In genomic region chr18:8005870-8006269, GRCh38 we compare ENCODE assay signal across 21 cellular contexts.
"Had no signal": no experiment of that assay in that cellular context is flagged by ENCODE, and none has a peak within 500 bp of the region (broad histone marks: within the 10 kb centered on the region; RNA-seq: fewer than 3 reads in every experiment).

No MANE protein-coding gene starts in this region.

- H3K4me1 Mint-ChIP-seq: immature natural killer cell, natural killer cell had no signal

- DNase-seq: colonic mucosa; effector CD4-positive, alpha-beta T cell; endodermal cell; erythroblast; foreskin keratinocyte; immature natural killer cell; natural killer cell; occipital lobe; pancreas; right cardiac atrium; small intestine; stimulated activated CD4-positive, alpha-beta T cell treated with anti-CD3 and anti-CD28 coated beads, Interleukin-12 subunit alpha, Interleukin-12 subunit beta, amount 100 ng/mL, for 4 hours; stimulated activated naive CD4-positive, alpha-beta T cell; stomach; substantia nigra; trophoblast cell had no signal

- H3K36me3 ChIP-seq: colonic mucosa, pancreas, stomach, thoracic aorta had no signal

- H3K4me1 ChIP-seq: colonic mucosa, foreskin keratinocyte, pancreas had no signal

- H3K27ac ChIP-seq: colonic mucosa, foreskin keratinocyte, pancreas, stomach, thoracic aorta had no signal

- H3K36me3 Mint-ChIP-seq: natural killer cell had no signal

- H3K4me3 Mint-ChIP-seq: endodermal cell, immature natural killer cell, natural killer cell, neural crest cell had no signal

- H3K9me3 ChIP-seq: colonic mucosa, pancreas, stomach, thoracic aorta had no signal

- ATAC-seq: foreskin keratinocyte, natural killer cell, pancreas, right cardiac atrium had no signal

- FAIRE-seq: endothelial cell of umbilical vein, keratinocyte, pancreas, small intestine had no signal

- H3K4me3 ChIP-seq: colonic mucosa, pancreas, stomach, thoracic aorta had no signal

- H3K27me3 Mint-ChIP-seq: progenitor cell of endocrine pancreas had no signal

- H3K27ac Mint-ChIP-seq: endodermal cell, immature natural killer cell, natural killer cell, progenitor cell of endocrine pancreas had no signal

- H3K27me3 ChIP-seq: colonic mucosa, foreskin keratinocyte, pancreas, stomach had no signal

- H3K9me3 Mint-ChIP-seq: endodermal cell had no signal
